Comparison of ENCODE assay signal across 15 cellular contexts in genomic region chr12:92554316-92554905, GRCh38.
DNase-seq lines count a peak whose midpoint lies in the region; ATAC-seq and TF ChIP-seq lines count a peak whose summit lies in the region.
"Had no signal": no experiment of that assay in that cellular context is flagged by ENCODE, and none has a peak within 500 bp of the region (broad histone marks: within the 10 kb centered on the region; RNA-seq: fewer than 3 reads in every experiment).

No MANE protein-coding gene starts in this region.

- H2AFZ ChIP-seq in parathyroid adenoma = peak overlapping the region; percentile 45

- H3K9me3 ChIP-seq in BLaER1 (no peaks in the 10 kb centered on the region), body of pancreas (no peaks in the 10 kb centered on the region), parathyroid adenoma (ENCODE audit: control insufficient read depth, low read length) (no peaks in the 10 kb centered on the region)
- H3K9me3 ChIP-seq: BE2C had no signal

- H3K36me3 Mint-ChIP-seq in Calu3 (ENCODE audit: insufficient read depth, unreplicated experiment) = peaks cover 9% of the 10 kb centered on the region

- H3K4me3 ChIP-seq in BLaER1 (no peak overlapping the region), body of pancreas (no peak overlapping the region), parathyroid adenoma (ENCODE audit: low read depth, low read length) (no peak overlapping the region)

- H3K27ac Mint-ChIP-seq in Calu3 (ENCODE audit: unreplicated experiment) = peak overlapping the region; percentile 13

- TF ChIP-seq POLR2A in body of pancreas (IDR thresholded peaks at IDR 0.05) = no peak

- H3K4me3 Mint-ChIP-seq in Calu3 (ENCODE audit: low read depth, unreplicated experiment) = no peak overlapping the region

- H3K27ac ChIP-seq in BLaER1 (no peak overlapping the region), body of pancreas (peak overlapping the region in 3 of 4 donors; percentile 66 to 82 (median 82)), parathyroid adenoma (peak overlapping the region; percentile 92)

- no peaks in the 10 kb centered on the region for H3K27me3 Mint-ChIP-seq in Calu3 (ENCODE audit: unreplicated experiment)

- H3K79me2 ChIP-seq in parathyroid adenoma = no peaks in the 10 kb centered on the region

- H4K20me1 ChIP-seq in BLaER1 = no peaks in the 10 kb centered on the region

- ATAC-seq in body of pancreas = no peak
- ATAC-seq in HG02981 (IDR thresholded peaks at IDR 0.05; ENCODE audit: unreplicated experiment) = no peak
- ATAC-seq in HG02840 (IDR thresholded peaks at IDR 0.05; ENCODE audit: low FRiP score, unreplicated experiment) = no peak
- ATAC-seq in HG03095 (IDR thresholded peaks at IDR 0.05; ENCODE audit: unreplicated experiment) = no peak
- ATAC-seq: activated naive CD4-positive, alpha-beta T cell treated with anti-CD3 and anti-CD28 coated beads, Interleukin-2, amount 50 U/mL, for 72 hours had no signal

- DNase-seq in Calu3 (no peak), body of pancreas (no peak), NK-92 (lab: John Stamatoyannopoulos, UW; ENCODE audit: unreplicated experiment) (no peak)
- DNase-seq: BE2C; cerebellar nuclear complex; hippocampal formation; NCI-H1092; NCI-H2227 treated with DMSO at 0.1 percent for 48 hours; stimulated activated CD4-positive, alpha-beta T cell treated with anti-CD3 and anti-CD28 coated beads, Interleukin-12 subunit alpha, Interleukin-12 subunit beta, amount 100 ng/mL, for 4 hours had no signal

- H3K4me2 ChIP-seq in BLaER1 (peak overlapping the region; percentile 36; the same call in 1 of the 2 replicates), parathyroid adenoma (ENCODE audit: low read length) (no peak overlapping the region)

- TF ChIP-seq CTCF in Calu3 (IDR thresholded peaks at IDR 0.05; ENCODE audit: unreplicated experiment) (no peak), body of pancreas (IDR thresholded peaks at IDR 0.05) (no peak), parathyroid adenoma (IDR thresholded peaks at IDR 0.05) (no peak)

- BruUV-seq in Calu3 (replicated peaks; lab: Mats Ljungman, UMichigan) = no TSS peak

- CTCF ChIA-PET in Calu3 (lab: Charles Lee) = no interaction called here

- H3K4me1 ChIP-seq in BLaER1 (peaks cover 30% of the 10 kb centered on the region), body of pancreas (peaks cover 76% of the 10 kb centered on the region), parathyroid adenoma (peaks cover 67% of the 10 kb centered on the region)
- H3K4me1 ChIP-seq: BE2C had no signal

- 62 to 79% methylated on average over 1 of the region's 1 CpG for WGBS in body of pancreas, 2 donors

- H3K9ac ChIP-seq in BLaER1 = no peak overlapping the region
- H3K9ac ChIP-seq in parathyroid adenoma = no peak overlapping the region

- peaks cover 37% of the 10 kb centered on the region for H3K4me1 Mint-ChIP-seq in Calu3 (ENCODE audit: low read depth, unreplicated experiment)

- intact Hi-C loops in Calu3 (cut with micrococcal nuclease; ENCODE audit: unreplicated experiment) (loop anchor here (10.0 kb wide), 1 partner anchor 600 kb away; no protein-coding TSS in a partner anchor), body of pancreas (cut with DNase I) (loop anchor here (10.0 kb wide), 1 partner anchor 50 kb away; no protein-coding TSS in a partner anchor)

- no peaks in the 10 kb centered on the region for H3K27me3 ChIP-seq in BLaER1
- H3K27me3 ChIP-seq in body of pancreas = no peaks in the 10 kb centered on the region
- no peaks in the 10 kb centered on the region for H3K27me3 ChIP-seq in parathyroid adenoma (ENCODE audit: control insufficient read depth, insufficient read depth, low read length)
- H3K27me3 ChIP-seq: BE2C had no signal

- no peaks in the 10 kb centered on the region for H3K9me3 Mint-ChIP-seq in Calu3 (ENCODE audit: low read depth, unreplicated experiment)

- H3K36me3 ChIP-seq in BLaER1 = no peaks in the 10 kb centered on the region
- H3K36me3 ChIP-seq in body of pancreas (replicated peaks in 1 of 2; ENCODE audit: insufficient read depth in 1 of 2, low read depth in 2 of 2) = no peaks in the 10 kb centered on the region
- H3K36me3 ChIP-seq in parathyroid adenoma (ENCODE audit: control insufficient read depth, insufficient read depth, low read length) = no peaks in the 10 kb centered on the region
- H3K36me3 ChIP-seq: BE2C had no signal
